ENCODE assay signal across 10 cellular contexts in the genomic region with DNA sequence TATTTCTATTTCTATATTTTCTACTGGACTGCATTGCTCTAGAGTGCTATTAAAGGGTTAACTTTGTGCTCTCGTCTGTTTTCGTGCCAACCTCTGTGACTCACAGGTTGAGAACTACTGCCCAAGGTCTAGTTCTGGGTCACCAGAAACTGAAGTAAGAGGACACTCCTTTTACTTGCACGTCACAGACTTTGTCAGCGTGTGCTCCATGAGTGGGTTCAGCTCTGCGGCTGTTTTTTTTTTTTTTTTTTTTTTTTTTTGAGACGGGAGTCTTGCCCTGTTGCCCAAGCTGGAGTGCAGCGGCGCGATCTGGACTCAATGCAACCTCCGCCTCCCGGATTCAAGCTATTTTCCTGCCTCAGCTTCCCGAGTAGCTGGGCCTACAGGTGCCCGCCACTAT. TPM values are rescaled to one million over a fixed set of nuclear protein-coding genes. Genes with fewer than 3 reads are reported as not detected.
DNase-seq lines count a peak whose midpoint lies in the region; ATAC-seq, FAIRE-seq and TF ChIP-seq lines count a peak whose summit lies in the region.
"Had no signal": no experiment of that assay in that cellular context is flagged by ENCODE, and none has a peak within 500 bp of the region (broad histone marks: within the 10 kb centered on the region; RNA-seq: fewer than 3 reads in every experiment).

No MANE protein-coding gene starts in this region.

- H2AFZ ChIP-seq in ACC112 (ENCODE audit: low read length, unreplicated experiment) = no peak overlapping the region

- FAIRE-seq in HTR-8/SVneo (lab: Jason Lieb, UNC) = peak; percentile 94
- FAIRE-seq: endometrium, K562 had no signal

- H3K9me3 Mint-ChIP-seq in activated T-cell treated with anti-CD3 and anti-CD28 coated beads, Interleukin-2, amount 50 U/mL, for 24 hours = no peaks in the 10 kb centered on the region

- peak overlapping the region; percentile 48 for H3K9ac ChIP-seq in adipocyte (ENCODE audit: low read length)

- H3K27me3 ChIP-seq in ACC112 (ENCODE audit: insufficient read depth, low read length) = no peaks in the 10 kb centered on the region
- H3K27me3 ChIP-seq in adipocyte (replicated peaks; ENCODE audit: control insufficient read depth, insufficient read depth, low read length) = no peaks in the 10 kb centered on the region
- H3K27me3 ChIP-seq in kidney epithelial cell (ENCODE audit: control insufficient read depth, insufficient read depth, low read length) = no peaks in the 10 kb centered on the region

- H3K36me3 ChIP-seq in ACC112 (ENCODE audit: insufficient read depth, low read length) = peaks cover 14% of the 10 kb centered on the region
- peaks cover 24% of the 10 kb centered on the region for H3K36me3 ChIP-seq in adipocyte (ENCODE audit: control insufficient read depth, insufficient read depth, low read length, severe bottlenecking)
- no peaks in the 10 kb centered on the region for H3K36me3 ChIP-seq in kidney epithelial cell (ENCODE audit: control insufficient read depth, insufficient read depth, low read length)

- no peaks in the 10 kb centered on the region for H3K4me1 Mint-ChIP-seq in activated T-cell treated with anti-CD3 and anti-CD28 coated beads, Interleukin-2, amount 50 U/mL, for 24 hours (ENCODE audit: low read depth)

- H3K4me3 ChIP-seq in ACC112 (ENCODE audit: low read depth, low read length) (no peak overlapping the region), adipocyte (ENCODE audit: low read length) (peak overlapping the region; percentile 11), kidney epithelial cell (ENCODE audit: low read depth, low read length) (no peak overlapping the region), coronary artery (no peak overlapping the region)
- H3K4me3 ChIP-seq: K562 had no signal

- H3K27me3 Mint-ChIP-seq in activated T-cell treated with anti-CD3 and anti-CD28 coated beads, Interleukin-2, amount 50 U/mL, for 24 hours = peaks cover 3% of the 10 kb centered on the region

- H3K4me1 ChIP-seq in ACC112 (ENCODE audit: control insufficient read depth, insufficient read depth, low read length, unreplicated experiment) = peaks cover 29% of the 10 kb centered on the region
- peaks cover 23% of the 10 kb centered on the region for H3K4me1 ChIP-seq in adipocyte (ENCODE audit: control insufficient read depth, insufficient read depth, low read length)

- TF ChIP-seq CTCF in kidney epithelial cell (IDR thresholded peaks at IDR 0.05; ENCODE audit: insufficient read depth, low read length, poor library complexity, severe bottlenecking) (no peak), coronary artery (IDR thresholded peaks at IDR 0.05) (no peak)

- H3K4me3 Mint-ChIP-seq in activated T-cell treated with anti-CD3 and anti-CD28 coated beads, Interleukin-2, amount 50 U/mL, for 24 hours = no peak overlapping the region

- H3K9me3 ChIP-seq in adipocyte (ENCODE audit: control insufficient read depth, low read length) = no peaks in the 10 kb centered on the region

- no peak overlapping the region for H3K27ac Mint-ChIP-seq in activated T-cell treated with anti-CD3 and anti-CD28 coated beads, Interleukin-2, amount 50 U/mL, for 24 hours

- ATAC-seq in HG03521 (IDR thresholded peaks at IDR 0.05; ENCODE audit: unreplicated experiment) (no peak), HG03175 (IDR thresholded peaks at IDR 0.05; ENCODE audit: unreplicated experiment) (no peak)
- ATAC-seq: K562 had no signal

- peaks cover 60% of the 10 kb centered on the region for H3K79me2 ChIP-seq in ACC112 (ENCODE audit: control insufficient read depth, insufficient read depth, low read length, unreplicated experiment)

- DNase-seq in HTR-8/SVneo (ENCODE audit: insufficient read length, low spot score) = peak; percentile 98
- peak; percentile 78 for DNase-seq in adipocyte (ENCODE audit: low read depth)
- DNase-seq in kidney epithelial cell (ENCODE audit: low read depth) = peak; percentile 82
- no peak for DNase-seq in coronary artery (ENCODE audit: low spot score)
- DNase-seq in activated T-cell treated with anti-CD3 and anti-CD28 coated beads, Interleukin-2, amount 50 U/mL, for 24 hours = no peak

- H3K36me3 Mint-ChIP-seq in activated T-cell treated with anti-CD3 and anti-CD28 coated beads, Interleukin-2, amount 50 U/mL, for 24 hours (ENCODE audit: low read depth) = no peaks in the 10 kb centered on the region

- peak overlapping the region; percentile 73 for H3K27ac ChIP-seq in ACC112 (ENCODE audit: low read depth, low read length)
- no peak overlapping the region for H3K27ac ChIP-seq in coronary artery

RNA-seq across cellular contexts. Expression of a gene that starts 49.8 kb away (rescaled TPM):
- 2.9 and 6.4 TPM in 2 replicates for total RNA-seq in kidney epithelial cell

Comparison
In these comparisons a context has a peak if more than half of its experiments do, and no peak if none do; other contexts are left out.
1. DNase-seq: peak in HTR-8/SVneo (single experiment), adipocyte (single experiment) and kidney epithelial cell (single experiment); none in coronary artery (single experiment) and activated T-cell treated with anti-CD3 and anti-CD28 coated beads, Interleukin-2, amount 50 U/mL, for 24 hours (single experiment).